2 cellular contexts compared by ENCODE assay signal in genomic region chr3:122295286-122295685, GRCh38.
TF ChIP-seq lines count a peak whose summit lies in the region.

No MANE protein-coding gene starts in this region.

TF ChIP-seq in H1, 55 proteins besides CTCF, POLR2A, EP300 and RAD21:
- TF ChIP-seq TEAD4 (IDR thresholded peaks at IDR 0.05; ENCODE audit: low read depth, low read length) (no peak), POLR2AphosphoS5 (IDR thresholded peaks at IDR 0.05; ENCODE audit: low read depth, low read length) (no peak), PHF8 (conservative IDR thresholded peaks at IDR 0.05; ENCODE audit: low read depth, low read length) (no peak), RFX5 (IDR thresholded peaks at IDR 0.05; ENCODE audit: borderline replicate concordance, low read depth, low read length) (no peak), KDM4A (IDR thresholded peaks at IDR 0.05; ENCODE audit: low read depth, low read length, severe bottlenecking) (no peak), POU5F1 (IDR thresholded peaks at IDR 0.05; ENCODE audit: low read depth, low read length) (no peak), SIN3A (conservative IDR thresholded peaks at IDR 0.05 in 1 of 2, IDR thresholded peaks at IDR 0.05 in 1 of 2; ENCODE audit: low read depth in 1 of 2, low read length in 2 of 2) (no peak), HDAC2 (IDR thresholded peaks at IDR 0.05; ENCODE audit: borderline replicate concordance in 1 of 2, low read depth in 2 of 2, low read length in 2 of 2) (no peak)

TF ChIP-seq in GM23338, 12 proteins besides CTCF, POLR2A, EP300 and RAD21:
- TF ChIP-seq ZNF114 (CRISPR knock-in tag; IDR thresholded peaks at IDR 0.05) (no peak), POLR2AphosphoS5 (IDR thresholded peaks at IDR 0.05; ENCODE audit: low read depth) (no peak), NANOG (IDR thresholded peaks at IDR 0.05; ENCODE audit: borderline replicate concordance) (no peak), CREB1 (CRISPR knock-in tag; IDR thresholded peaks at IDR 0.05; ENCODE audit: low read depth) (no peak), ZNF462 (CRISPR knock-in tag; IDR thresholded peaks at IDR 0.05) (no peak), EZH2phosphoT487 (IDR thresholded peaks at IDR 0.05; ENCODE audit: unreplicated experiment) (no peak), ZNF331 (CRISPR knock-in tag; IDR thresholded peaks at IDR 0.05; ENCODE audit: low read depth) (no peak), JUNB (IDR thresholded peaks at IDR 0.05; ENCODE audit: unreplicated experiment) (no peak), STAT1 (IDR thresholded peaks at IDR 0.05; ENCODE audit: unreplicated experiment) (no peak), ETS1 (IDR thresholded peaks at IDR 0.05) (no peak), EZH2 (IDR thresholded peaks at IDR 0.05; ENCODE audit: low read depth, unreplicated experiment) (no peak), REST (IDR thresholded peaks at IDR 0.05; ENCODE audit: unreplicated experiment) (no peak)
